In genomic region chr11:29249713-29250112, GRCh38 we compare ENCODE assay signal across 33 cellular contexts.
DNase-seq lines count a peak whose midpoint lies in the region; ATAC-seq, FAIRE-seq and TF ChIP-seq lines count a peak whose summit lies in the region.
"Had no signal": no experiment of that assay in that cellular context is flagged by ENCODE, and none has a peak within 500 bp of the region (broad histone marks: within the 10 kb centered on the region; RNA-seq: fewer than 3 reads in every experiment).

No MANE protein-coding gene starts in this region.

- no peak overlapping the region for H2AFZ ChIP-seq in astrocyte (ENCODE audit: low read depth, low read length)
- no peak overlapping the region for H2AFZ ChIP-seq in neural cell (ENCODE audit: low read depth, low read length)

- H3K4me2 ChIP-seq in astrocyte (ENCODE audit: low read length) (no peak overlapping the region), neural cell (ENCODE audit: low read length) (no peak overlapping the region)
- H3K4me2 ChIP-seq: A549; BLaER1; BLaER1 treated with 17β-estradiol and CSF1 and Interleukin-3, amounts not matched to agents 10 nM and 100 nM had no signal

- H3K9me2 ChIP-seq in neural cell (ENCODE audit: insufficient read depth, low read length): no peaks in the 10 kb centered on the region

- TF ChIP-seq POLR2A in right lobe of liver (IDR thresholded peaks at IDR 0.05): no peak

- no peaks in the 10 kb centered on the region for H3K9me3 ChIP-seq in astrocyte (ENCODE audit: insufficient read depth, low read depth, low read length)
- no peaks in the 10 kb centered on the region for H3K9me3 ChIP-seq in neural cell (ENCODE audit: low read length)
- no peaks in the 10 kb centered on the region for H3K9me3 ChIP-seq in right lobe of liver
- H3K9me3 ChIP-seq: A549, BE2C, BLaER1, Caco-2 had no signal

- DNase-seq in D721Med (ENCODE audit: insufficient read length, low spot score) (no peak), astrocyte (ENCODE audit: low read depth) (no peak), right lobe of liver (no peak)
- no peak for DNase-seq in stimulated activated CD4-positive, alpha-beta T cell treated with anti-CD3 and anti-CD28 coated beads, Interleukin-15, amount 100 ng/mL, for 24 hours
- DNase-seq: 8988T; ACHN; AML-193; BE2C; C1 segment of cervical spinal cord; Caco-2; Calu3; CD4-positive, alpha-beta memory T cell; CD4-positive, alpha-beta T cell; CD4-positive, CD25-positive, alpha-beta regulatory T cell; CD8-positive, alpha-beta memory T cell; CD8-positive, alpha-beta T cell; COR-L47; DMS 273 treated with DMSO at 0.1 percent for 48 hours; DMS153; DMS53; DMS79; DMS79 treated with DMSO at 0.1 percent for 48 hours; DND-41; EL had no signal

- H3K27me3 ChIP-seq in astrocyte (ENCODE audit: insufficient read depth, low read length) (no peaks in the 10 kb centered on the region), neural cell (ENCODE audit: insufficient read depth, low read depth, low read length) (no peaks in the 10 kb centered on the region), right lobe of liver (no peaks in the 10 kb centered on the region)
- H3K27me3 ChIP-seq: BE2C; BLaER1; BLaER1 treated with 17β-estradiol and CSF1 and Interleukin-3, amounts not matched to agents 10 nM and 100 nM had no signal

- no peak overlapping the region for H3K27ac ChIP-seq in astrocyte (ENCODE audit: low read depth, low read length)
- H3K27ac ChIP-seq in neural cell (ENCODE audit: low read length): no peak overlapping the region
- H3K27ac ChIP-seq in right lobe of liver: no peak overlapping the region
- H3K27ac ChIP-seq: A549; BLaER1; BLaER1 treated with 17β-estradiol and CSF1 and Interleukin-3, amounts not matched to agents 10 nM and 100 nM; C4-2B had no signal

- H3K79me2 ChIP-seq in astrocyte (ENCODE audit: insufficient read depth, low read length): no peaks in the 10 kb centered on the region
- H3K79me2 ChIP-seq in neural cell (replicated peaks; ENCODE audit: insufficient read depth, low read length): no peaks in the 10 kb centered on the region

- no peak overlapping the region for H3K4me3 Mint-ChIP-seq in astrocyte (ENCODE audit: unreplicated experiment)
- H3K4me3 Mint-ChIP-seq: B cell; CD14-positive monocyte; CD4-positive, alpha-beta memory T cell; CD4-positive, alpha-beta T cell; CD4-positive, CD25-positive, alpha-beta regulatory T cell; CD8-positive, alpha-beta memory T cell; CD8-positive, alpha-beta T cell had no signal

- TF ChIP-seq RAD21 in neural cell (conservative IDR thresholded peaks at IDR 0.05): no peak

- WGBS in right lobe of liver (ENCODE audit: insufficient coverage, low coverage, low lambda C conversion rate, missing lambda C conversion rate): 81% methylated on average over 2 of the region's 2 CpGs

- peak; percentile 44 for FAIRE-seq in D721Med (lab: Jason Lieb, UNC)
- peak; percentile 55 for FAIRE-seq in astrocyte (lab: Jason Lieb, UNC)
- FAIRE-seq: A204.1, A549 had no signal

- H3K36me3 ChIP-seq in astrocyte (ENCODE audit: insufficient read depth, low read length): no peaks in the 10 kb centered on the region
- H3K36me3 ChIP-seq in neural cell (ENCODE audit: insufficient read depth, low read length): no peaks in the 10 kb centered on the region
- no peaks in the 10 kb centered on the region for H3K36me3 ChIP-seq in right lobe of liver
- H3K36me3 ChIP-seq: BE2C; BLaER1; BLaER1 treated with 17β-estradiol and CSF1 and Interleukin-3, amounts not matched to agents 10 nM and 100 nM had no signal

- H3K9me3 Mint-ChIP-seq in astrocyte (ENCODE audit: unreplicated experiment): no peaks in the 10 kb centered on the region

- intact Hi-C loops in right lobe of liver (cut with DNase I): no loop called here

- TF ChIP-seq CTCF in D721Med (IDR thresholded peaks at IDR 0.05; ENCODE audit: insufficient read depth, missing control alignments) (no peak), astrocyte (IDR thresholded peaks at IDR 0.05; ENCODE audit: insufficient read depth, low read depth, low read length) (no peak), neural cell (IDR thresholded peaks at IDR 0.05; ENCODE audit: poor library complexity, severe bottlenecking) (no peak), right lobe of liver (IDR thresholded peaks at IDR 0.05) (no peak)

- TF ChIP-seq EP300 in neural cell (conservative IDR thresholded peaks at IDR 0.05; ENCODE audit: poor library complexity, severe bottlenecking): peak; percentile 86

- H3K4me1 ChIP-seq in astrocyte (ENCODE audit: insufficient read depth, low read length) (no peaks in the 10 kb centered on the region), right lobe of liver (no peaks in the 10 kb centered on the region)
- H3K4me1 ChIP-seq: A549, BE2C, Caco-2 had no signal

- H3K4me3 ChIP-seq in astrocyte (ENCODE audit: insufficient read depth, low read depth, low read length) (no peak overlapping the region), neural cell (ENCODE audit: low read length) (no peak overlapping the region), right lobe of liver (no peak overlapping the region)
- H3K4me3 ChIP-seq: A549; BLaER1; BLaER1 treated with 17β-estradiol and CSF1 and Interleukin-3, amounts not matched to agents 10 nM and 100 nM had no signal

- ATAC-seq in right lobe of liver (no peak), GM18502 (IDR thresholded peaks at IDR 0.05; ENCODE audit: poor library complexity, unreplicated experiment) (no peak)
- ATAC-seq: A549; CD8-positive, alpha-beta T cell had no signal

- H3F3A ChIP-seq in neural cell (ENCODE audit: insufficient read depth, low read length, poor library complexity, severe bottlenecking): no peaks in the 10 kb centered on the region

- H3K4me1 Mint-ChIP-seq in astrocyte (ENCODE audit: low read depth, unreplicated experiment): no peaks in the 10 kb centered on the region
- H3K4me1 Mint-ChIP-seq: B cell; CD14-positive monocyte; CD4-positive, alpha-beta memory T cell; CD4-positive, CD25-positive, alpha-beta regulatory T cell; CD8-positive, alpha-beta memory T cell had no signal

- no peak overlapping the region for H3K9ac ChIP-seq in astrocyte (ENCODE audit: low read length)
- H3K9ac ChIP-seq in neural cell (ENCODE audit: low read length): no peak overlapping the region
- H3K9ac ChIP-seq: BLaER1; BLaER1 treated with 17β-estradiol and CSF1 and Interleukin-3, amounts not matched to agents 10 nM and 100 nM had no signal

- H4K20me1 ChIP-seq in astrocyte (ENCODE audit: insufficient read depth, low read length) (no peaks in the 10 kb centered on the region), neural cell (ENCODE audit: insufficient read depth) (no peaks in the 10 kb centered on the region)
- H4K20me1 ChIP-seq: BLaER1; BLaER1 treated with 17β-estradiol and CSF1 and Interleukin-3, amounts not matched to agents 10 nM and 100 nM had no signal

- no peaks in the 10 kb centered on the region for H3K36me3 Mint-ChIP-seq in astrocyte (ENCODE audit: low read depth, unreplicated experiment)
- H3K36me3 Mint-ChIP-seq: CD14-positive monocyte; CD4-positive, alpha-beta memory T cell; CD4-positive, CD25-positive, alpha-beta regulatory T cell; CD8-positive, alpha-beta memory T cell; CD8-positive, alpha-beta T cell had no signal

- H3K27me3 Mint-ChIP-seq in astrocyte (ENCODE audit: low read depth, unreplicated experiment): no peaks in the 10 kb centered on the region
- H3K27me3 Mint-ChIP-seq: B cell; CD4-positive, alpha-beta memory T cell; CD4-positive, alpha-beta T cell; CD4-positive, CD25-positive, alpha-beta regulatory T cell; CD8-positive, alpha-beta memory T cell had no signal

- no peak overlapping the region for H3K27ac Mint-ChIP-seq in astrocyte (ENCODE audit: unreplicated experiment)
- H3K27ac Mint-ChIP-seq: B cell; CD14-positive monocyte; CD4-positive, alpha-beta memory T cell; CD4-positive, alpha-beta T cell; CD4-positive, CD25-positive, alpha-beta regulatory T cell; CD8-positive, alpha-beta memory T cell; CD8-positive, alpha-beta T cell had no signal

TF ChIP-seq in neural cell, 6 proteins besides CTCF, POLR2A, EP300 and RAD21:
- TF ChIP-seq MXI1 (conservative IDR thresholded peaks at IDR 0.05; ENCODE audit: poor library complexity, severe bottlenecking) (no peak), POLR2AphosphoS5 (IDR thresholded peaks at IDR 0.05) (peak; percentile 66)
